ENCODE assay signal across 28 cellular contexts in the genomic region with DNA sequence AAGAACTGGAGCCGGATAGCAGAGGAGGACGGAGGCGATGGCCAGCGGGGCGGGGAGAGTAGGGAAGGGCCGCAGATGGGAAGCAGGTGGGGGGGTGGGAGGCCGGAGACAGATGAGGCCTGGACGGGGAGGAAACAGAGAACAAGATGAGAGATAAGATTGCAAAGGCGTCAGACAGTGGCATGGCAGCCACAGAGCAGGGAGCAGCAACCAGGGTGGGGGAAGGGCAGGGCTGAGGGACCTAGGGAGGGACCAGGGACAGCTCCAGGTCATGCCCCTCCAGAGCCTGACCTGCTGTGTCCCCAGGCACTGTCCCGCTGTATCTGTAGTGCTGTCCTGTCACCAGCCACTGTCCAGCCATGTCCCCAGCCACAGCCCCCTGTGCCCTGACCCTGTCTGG. TPM values are rescaled to one million over a fixed set of nuclear protein-coding genes. Genes with fewer than 3 reads are reported as not detected.
DNase-seq lines count a peak whose midpoint lies in the region; ATAC-seq and TF ChIP-seq lines count a peak whose summit lies in the region.
"Had no signal": no experiment of that assay in that cellular context is flagged by ENCODE, and none has a peak within 500 bp of the region (broad histone marks: within the 10 kb centered on the region; RNA-seq: fewer than 3 reads in every experiment).

No MANE protein-coding gene starts in this region.

- H3K27ac Mint-ChIP-seq in endodermal cell = no peak overlapping the region
- no peak overlapping the region for H3K27ac Mint-ChIP-seq in activated naive CD4-positive, alpha-beta T cell treated with anti-CD3 and anti-CD28 coated beads for 36 hours
- H3K27ac Mint-ChIP-seq: activated CD8-positive, alpha-beta T cell treated with anti-CD3 and anti-CD28 coated beads for 36 hours; CD4-positive, alpha-beta T cell; IgD-negative memory B cell; progenitor cell of endocrine pancreas; stimulated activated memory B cell treated with anti-CD40 and anti-IgM and Interleukin-4, amounts not matched to agents 10 μg/mL and 1 μg/mL and 100 μg/mL, for 72 hours had no signal

- H3K36me3 ChIP-seq in endodermal cell (ENCODE audit: control insufficient read depth, insufficient read depth, low read length) = no peaks in the 10 kb centered on the region
- H3K36me3 ChIP-seq: breast epithelium, MG63, uterus had no signal

- peaks cover 5% of the 10 kb centered on the region for H3K9me3 ChIP-seq in endodermal cell (ENCODE audit: control insufficient read depth, low read length)
- H3K9me3 ChIP-seq: breast epithelium, MG63, uterus had no signal

- H3K27me3 ChIP-seq in endodermal cell (ENCODE audit: control insufficient read depth, insufficient read depth, low read length, poor library complexity, severe bottlenecking) = no peaks in the 10 kb centered on the region

- H3K4me1 ChIP-seq in endodermal cell (ENCODE audit: control insufficient read depth, insufficient read depth, low read length) = peaks cover 16% of the 10 kb centered on the region
- H3K4me1 ChIP-seq: breast epithelium, uterus had no signal

- DNase-seq in GM13976 (ENCODE audit: low spot score) (peak; percentile 18), endodermal cell (peak; percentile 90), sciatic nerve (ENCODE audit: low spot score) (no peak), COLO829 (ENCODE audit: low spot score) (no peak), H4 (ENCODE audit: low spot score) (no peak)
- no peak for DNase-seq in activated naive CD4-positive, alpha-beta T cell treated with anti-CD3 and anti-CD28 coated beads for 36 hours
- DNase-seq: activated CD4-positive, CD25-positive, alpha-beta regulatory T cell treated with anti-CD3 and anti-CD28 coated beads, Interleukin-2, amount 50 U/mL, for 72 hours; activated naive CD4-positive, alpha-beta T cell; CD4-positive, alpha-beta T cell; cortex of kidney; GDM1; head of caudate nucleus; left colon; MG63; naive thymus-derived CD4-positive, alpha-beta T cell; NCI-H146; NCI-H2171; stimulated activated CD4-positive, alpha-beta T cell treated with anti-CD3 and anti-CD28 coated beads, Interleukin-1b, Interleukin-23, amount 100 ng/mL, for 48 hours; SW 1271; uterus had no signal

- 48 to 54% methylated on average over 9 to 10 of the region's 10 CpGs for WGBS in endodermal cell (ENCODE audit: insufficient coverage in 1 of 2, insufficient read length in 1 of 2), 2 experiments

- intact Hi-C loops in sciatic nerve (cut with DNase I) = no loop called here
- intact Hi-C loops in activated naive CD4-positive, alpha-beta T cell treated with anti-CD3 and anti-CD28 coated beads for 36 hours (cut with micrococcal nuclease) = no loop called here

- H3K4me1 Mint-ChIP-seq in endodermal cell = peaks cover 14% of the 10 kb centered on the region
- H3K4me1 Mint-ChIP-seq in activated naive CD4-positive, alpha-beta T cell treated with anti-CD3 and anti-CD28 coated beads for 36 hours (ENCODE audit: low read depth) = no peaks in the 10 kb centered on the region
- H3K4me1 Mint-ChIP-seq: IgD-negative memory B cell; naive thymus-derived CD4-positive, alpha-beta T cell; stimulated activated memory B cell treated with anti-CD40 and anti-IgM and Interleukin-4, amounts not matched to agents 10 μg/mL and 1 μg/mL and 100 μg/mL, for 72 hours had no signal

- in situ Hi-C loops in GM13976 (cut with MboI; ENCODE audit: low sequenced_read_pairs, unreplicated experiment) = no loop called here

- no peak overlapping the region for H3K27ac ChIP-seq in endodermal cell (ENCODE audit: low read depth, low read length)
- H3K27ac ChIP-seq: breast epithelium, uterus had no signal

- no peaks in the 10 kb centered on the region for H3K36me3 Mint-ChIP-seq in endodermal cell (ENCODE audit: low read depth)
- no peaks in the 10 kb centered on the region for H3K36me3 Mint-ChIP-seq in activated naive CD4-positive, alpha-beta T cell treated with anti-CD3 and anti-CD28 coated beads for 36 hours (ENCODE audit: low read depth)
- H3K36me3 Mint-ChIP-seq: IgD-negative memory B cell; naive thymus-derived CD4-positive, alpha-beta T cell; stimulated activated memory B cell treated with anti-CD40 and anti-IgM and Interleukin-4, amounts not matched to agents 10 μg/mL and 1 μg/mL and 100 μg/mL, for 72 hours had no signal

- H3K27me3 Mint-ChIP-seq in endodermal cell (ENCODE audit: insufficient read depth) = peaks cover 24% of the 10 kb centered on the region
- H3K27me3 Mint-ChIP-seq in activated naive CD4-positive, alpha-beta T cell treated with anti-CD3 and anti-CD28 coated beads for 36 hours (ENCODE audit: low read depth) = peaks cover 46% of the 10 kb centered on the region

- peak overlapping the region; percentile 56 for H3K4me3 ChIP-seq in endodermal cell (ENCODE audit: low read length)
- H3K4me3 ChIP-seq: breast epithelium, MG63, uterus had no signal

- TF ChIP-seq CTCF in GM13976 (IDR thresholded peaks at IDR 0.05; ENCODE audit: borderline replicate concordance, control extremely low read depth, extremely low read depth, insufficient read depth, missing control alignments) = no peak
- no peak for TF ChIP-seq CTCF in endodermal cell (conservative IDR thresholded peaks at IDR 0.05)

- ATAC-seq in sciatic nerve = peak; percentile 39
- ATAC-seq: activated CD8-positive, alpha-beta T cell treated with anti-CD3 and anti-CD28 coated beads for 36 hours; left colon; naive thymus-derived CD4-positive, alpha-beta T cell; stimulated activated memory B cell treated with anti-CD40 and anti-IgM and Interleukin-4, amounts not matched to agents 10 μg/mL and 1 μg/mL and 100 μg/mL, for 72 hours had no signal

- no peak overlapping the region for H3K4me3 Mint-ChIP-seq in endodermal cell
- no peak overlapping the region for H3K4me3 Mint-ChIP-seq in activated naive CD4-positive, alpha-beta T cell treated with anti-CD3 and anti-CD28 coated beads for 36 hours
- H3K4me3 Mint-ChIP-seq: activated CD8-positive, alpha-beta T cell treated with anti-CD3 and anti-CD28 coated beads for 36 hours; CD4-positive, alpha-beta T cell; IgD-negative memory B cell; naive thymus-derived CD4-positive, alpha-beta T cell; stimulated activated memory B cell treated with anti-CD40 and anti-IgM and Interleukin-4, amounts not matched to agents 10 μg/mL and 1 μg/mL and 100 μg/mL, for 72 hours had no signal

- no peak overlapping the region for H3K9ac ChIP-seq in endodermal cell (ENCODE audit: extremely low read depth, low read length, poor library complexity, severe bottlenecking)

- no peaks in the 10 kb centered on the region for H3K9me3 Mint-ChIP-seq in endodermal cell
- H3K9me3 Mint-ChIP-seq in activated naive CD4-positive, alpha-beta T cell treated with anti-CD3 and anti-CD28 coated beads for 36 hours = no peaks in the 10 kb centered on the region
- H3K9me3 Mint-ChIP-seq: activated CD8-positive, alpha-beta T cell treated with anti-CD3 and anti-CD28 coated beads for 36 hours; CD4-positive, alpha-beta T cell; IgD-negative memory B cell; naive thymus-derived CD4-positive, alpha-beta T cell; stimulated activated memory B cell treated with anti-CD40 and anti-IgM and Interleukin-4, amounts not matched to agents 10 μg/mL and 1 μg/mL and 100 μg/mL, for 72 hours had no signal

- CTCF ChIA-PET in activated naive CD4-positive, alpha-beta T cell treated with anti-CD3 and anti-CD28 coated beads for 36 hours (lab: Charles Lee) = no interaction called here

TF ChIP-seq in PFSK-1, 5 proteins besides CTCF, POLR2A, EP300 and RAD21:
- TF ChIP-seq, protein P1, sequence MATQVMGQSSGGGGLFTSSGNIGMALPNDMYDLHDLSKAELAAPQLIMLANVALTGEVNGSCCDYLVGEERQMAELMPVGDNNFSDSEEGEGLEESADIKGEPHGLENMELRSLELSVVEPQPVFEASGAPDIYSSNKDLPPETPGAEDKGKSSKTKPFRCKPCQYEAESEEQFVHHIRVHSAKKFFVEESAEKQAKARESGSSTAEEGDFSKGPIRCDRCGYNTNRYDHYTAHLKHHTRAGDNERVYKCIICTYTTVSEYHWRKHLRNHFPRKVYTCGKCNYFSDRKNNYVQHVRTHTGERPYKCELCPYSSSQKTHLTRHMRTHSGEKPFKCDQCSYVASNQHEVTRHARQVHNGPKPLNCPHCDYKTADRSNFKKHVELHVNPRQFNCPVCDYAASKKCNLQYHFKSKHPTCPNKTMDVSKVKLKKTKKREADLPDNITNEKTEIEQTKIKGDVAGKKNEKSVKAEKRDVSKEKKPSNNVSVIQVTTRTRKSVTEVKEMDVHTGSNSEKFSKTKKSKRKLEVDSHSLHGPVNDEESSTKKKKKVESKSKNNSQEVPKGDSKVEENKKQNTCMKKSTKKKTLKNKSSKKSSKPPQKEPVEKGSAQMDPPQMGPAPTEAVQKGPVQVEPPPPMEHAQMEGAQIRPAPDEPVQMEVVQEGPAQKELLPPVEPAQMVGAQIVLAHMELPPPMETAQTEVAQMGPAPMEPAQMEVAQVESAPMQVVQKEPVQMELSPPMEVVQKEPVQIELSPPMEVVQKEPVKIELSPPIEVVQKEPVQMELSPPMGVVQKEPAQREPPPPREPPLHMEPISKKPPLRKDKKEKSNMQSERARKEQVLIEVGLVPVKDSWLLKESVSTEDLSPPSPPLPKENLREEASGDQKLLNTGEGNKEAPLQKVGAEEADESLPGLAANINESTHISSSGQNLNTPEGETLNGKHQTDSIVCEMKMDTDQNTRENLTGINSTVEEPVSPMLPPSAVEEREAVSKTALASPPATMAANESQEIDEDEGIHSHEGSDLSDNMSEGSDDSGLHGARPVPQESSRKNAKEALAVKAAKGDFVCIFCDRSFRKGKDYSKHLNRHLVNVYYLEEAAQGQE (IDR thresholded peaks at IDR 0.05; ENCODE audit: insufficient read depth in 1 of 2, low read depth in 2 of 2, low read length in 2 of 2) = peak; percentile 89 to 90
- no peak for TF ChIP-seq SIN3A (IDR thresholded peaks at IDR 0.05; ENCODE audit: borderline replicate concordance, insufficient read depth, low read length)

RNA-seq across cellular contexts. Expression of a gene that starts 49.6 kb away (rescaled TPM):
- polyA plus RNA-seq in PFSK-1 (2012; ENCODE audit: insufficient read length, low read depth) = 11.6 TPM
- 10 to 100 TPM; 11.1 to 11.4 TPM for total RNA-seq in endodermal cell
- polyA plus RNA-seq in endodermal cell (2013, experiment 1 of 2) = 15.4 TPM
- 14.7 TPM for polyA plus RNA-seq in endodermal cell (2013, experiment 2 of 2)
- 0.71 TPM for total RNA-seq in sciatic nerve
- total RNA-seq in H4 (2014; rRNA removed; shearing (Covaris generic)) = 0.15 and 0.64 TPM in 2 replicates
- total RNA-seq in activated naive CD4-positive, alpha-beta T cell treated with anti-CD3 and anti-CD28 coated beads for 36 hours = not detected
- total RNA-seq: activated CD8-positive, alpha-beta T cell treated with anti-CD3 and anti-CD28 coated beads for 36 hours; CD4-positive, alpha-beta T cell; endothelial cell of umbilical vein; naive thymus-derived CD4-positive, alpha-beta T cell; temporal lobe; uterus had no signal
- polyA plus RNA-seq: endothelial cell of umbilical vein; IgD-negative memory B cell; naive thymus-derived CD4-positive, alpha-beta T cell had no signal

Comparison
In these comparisons a context has a peak if more than half of its experiments do, and no peak if none do; other contexts are left out.
1. DNase-seq: peak in GM13976 (single experiment) and endodermal cell (single experiment); none in sciatic nerve (single experiment), COLO829 (single experiment), H4 (single experiment) and activated naive CD4-positive, alpha-beta T cell treated with anti-CD3 and anti-CD28 coated beads for 36 hours (single experiment).